Comparison of ENCODE assay signal across 1 cellular context in genomic region chr5:142777858-142778257, GRCh38.
A peak's percentile ranks its signal among the peaks of the same experiment; 100 is the strongest.
TF ChIP-seq lines count a peak whose summit lies in the region.

No MANE protein-coding gene starts in this region.

TF ChIP-seq in HEK293, 187 proteins besides CTCF, POLR2A, EP300 and RAD21:
- TF ChIP-seq ZSCAN4 (tag by site-specific recombination; IDR thresholded peaks at IDR 0.05) (no peak), ATF2 (tag by site-specific recombination; IDR thresholded peaks at IDR 0.05; ENCODE audit: low read depth) (0 out of 2 replicates have a peak, but pooled peaks have one; percentile 18)
TF ChIP-seq in HEK293: peak in this region for 1.
